Comparison of ENCODE assay signal across 10 cellular contexts in the genomic region with DNA sequence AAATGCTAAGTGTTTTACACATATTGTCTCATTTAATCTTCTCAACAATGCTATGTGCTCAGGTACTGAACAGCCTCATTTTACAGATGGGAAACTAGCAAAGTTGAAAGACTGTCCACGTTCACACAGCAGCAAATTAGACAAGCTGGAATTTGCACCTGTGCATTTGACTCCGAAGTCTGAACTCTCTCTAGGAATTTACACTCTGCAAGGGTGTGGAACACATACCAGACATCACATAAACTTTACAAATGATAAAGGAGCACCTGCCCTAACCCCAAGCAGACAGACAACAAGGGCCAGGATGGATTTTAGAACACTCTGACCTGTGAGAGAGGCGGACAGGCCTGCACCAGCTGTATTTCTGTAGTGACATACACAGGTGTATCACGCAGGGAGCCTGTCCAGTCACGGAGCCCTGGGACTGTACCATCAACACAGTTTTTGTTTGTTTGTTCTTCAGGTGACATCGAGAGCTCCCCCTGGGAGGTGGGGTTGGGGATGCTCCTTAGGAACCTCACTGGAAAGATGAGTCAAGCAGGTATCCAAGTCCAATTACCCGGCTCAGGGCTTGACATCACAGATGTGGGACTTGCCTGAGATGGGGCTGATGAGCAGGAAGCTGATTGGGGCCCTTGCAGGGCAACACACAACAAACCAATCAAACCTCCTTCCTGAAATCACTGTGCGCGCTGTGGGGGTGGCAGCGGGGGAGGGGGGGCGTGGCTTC. TPM values are rescaled to one million over a fixed set of nuclear protein-coding genes. Genes with fewer than 3 reads are reported as not detected.
DNase-seq lines count a peak whose midpoint lies in the region; ATAC-seq and TF ChIP-seq lines count a peak whose summit lies in the region.
"Had no signal": no experiment of that assay in that cellular context is flagged by ENCODE, and none has a peak within 500 bp of the region (broad histone marks: within the 10 kb centered on the region; RNA-seq: fewer than 3 reads in every experiment).

No MANE protein-coding gene starts in this region.

- H3K27me3 Mint-ChIP-seq in immature natural killer cell (ENCODE audit: low read depth in 3 of 3) (peaks cover 0 to 6% (median 4%) of the 10 kb centered on the region in 3 donors), CD14-positive monocyte (ENCODE audit: low read depth in 3 of 3) (peaks cover 0 to 5% (median 2%) of the 10 kb centered on the region in 3 donors)

- H3K27ac Mint-ChIP-seq in immature natural killer cell (peak overlapping the region; percentile 62 to 91 (median 88)), CD14-positive monocyte (peak overlapping the region in 3 of 7 donors; percentile 32 to 42 (median 40))

- intact Hi-C loops in psoas muscle (cut with DNase I) (no loop called here), CD14-positive monocyte (cut with micrococcal nuclease) (no loop called here)

- no peak for TF ChIP-seq CTCF in psoas muscle (IDR thresholded peaks at IDR 0.05)
- TF ChIP-seq CTCF in brain microvascular endothelial cell (IDR thresholded peaks at IDR 0.05; ENCODE audit: low read depth, low read length, missing control alignments) = no peak
- TF ChIP-seq CTCF in CD14-positive monocyte (IDR thresholded peaks at IDR 0.05) = no peak

- no peak overlapping the region for H3K4me3 ChIP-seq in psoas muscle
- H3K4me3 ChIP-seq in brain microvascular endothelial cell (ENCODE audit: low read depth, low read length) = no peak overlapping the region
- H3K4me3 ChIP-seq: thoracic aorta had no signal

- H3K4me3 Mint-ChIP-seq in immature natural killer cell (peak overlapping the region; percentile 81 to 92 (median 84)), CD14-positive monocyte (no peak overlapping the region)

- peaks cover 46 to 54% of the 10 kb centered on the region in 2 donors for H3K4me1 Mint-ChIP-seq in immature natural killer cell
- peaks cover 11% of the 10 kb centered on the region for H3K4me1 Mint-ChIP-seq in CD14-positive monocyte

- ATAC-seq in HG02840 (IDR thresholded peaks at IDR 0.05; ENCODE audit: low FRiP score, unreplicated experiment) = peak; percentile 66
- ATAC-seq in psoas muscle = no peak

- peak; percentile 17 for DNase-seq in ELR (ENCODE audit: low read depth)
- peak in 3 of 5 experiments; percentile 12 to 88 (median 47) for DNase-seq in T-helper 2 cell
- DNase-seq in immature natural killer cell = peak; percentile 45 to 62 (median 59)
- DNase-seq in psoas muscle = no peak
- DNase-seq in COR-L47 (lab: John Stamatoyannopoulos, UW) = no peak
- no peak for DNase-seq in brain microvascular endothelial cell
- no peak for DNase-seq in CD14-positive monocyte (ENCODE audit: low spot score)
- DNase-seq: hypothalamus had no signal

- in situ Hi-C loops in brain microvascular endothelial cell (cut with HindIII; ENCODE audit: low pct_ligation_motif_present, low sequenced_read_pairs) = no loop called here

- no peaks in the 10 kb centered on the region for H3K36me3 Mint-ChIP-seq in immature natural killer cell
- H3K36me3 Mint-ChIP-seq in CD14-positive monocyte = peaks cover 36 to 40% of the 10 kb centered on the region in 2 donors

- 76 to 84% (median 79%) methylated on average over 11 of the region's 11 CpGs for WGBS in psoas muscle, 3 donors

- H3K9me3 ChIP-seq in psoas muscle = no peaks in the 10 kb centered on the region
- H3K9me3 ChIP-seq: thoracic aorta had no signal

- H3K4me1 ChIP-seq in psoas muscle = no peaks in the 10 kb centered on the region

- H3K27ac ChIP-seq in psoas muscle (no peak overlapping the region), brain microvascular endothelial cell (no peak overlapping the region)
- H3K27ac ChIP-seq: thoracic aorta had no signal

- peaks cover 0 to 2% (median 0%) of the 10 kb centered on the region in 3 donors for H3K27me3 ChIP-seq in psoas muscle (ENCODE audit: insufficient read depth in 3 of 3, low read length in 2 of 3)
- H3K27me3 ChIP-seq in brain microvascular endothelial cell (replicated peaks) = no peaks in the 10 kb centered on the region

- H3K9me3 Mint-ChIP-seq in immature natural killer cell (no peaks in the 10 kb centered on the region), CD14-positive monocyte (no peaks in the 10 kb centered on the region)

- H3K36me3 ChIP-seq in psoas muscle (ENCODE audit: insufficient read depth in 1 of 2, low read depth in 1 of 2) = no peaks in the 10 kb centered on the region
- no peaks in the 10 kb centered on the region for H3K36me3 ChIP-seq in brain microvascular endothelial cell (replicated peaks)
- H3K36me3 ChIP-seq: thoracic aorta had no signal

RNA-seq across cellular contexts. Expression of a gene that starts 31.0 kb away (rescaled TPM):
- polyA plus RNA-seq in immature natural killer cell (1 to 10 TPM in 1 of 3 donors, under 1 TPM in 1, not detected in 1; 0.10 to 1.2 TPM), psoas muscle (under 1 TPM in 2 of 3 donors, not detected in 1; 0.06 to 0.07 TPM), CD14-positive monocyte (under 1 TPM in 1 of 2 donors, not detected in 1; 0.02 TPM)
- under 1 TPM; 0.02 to 0.84 (median 0.31) TPM for total RNA-seq in psoas muscle

Comparison
In these comparisons a context has a peak if more than half of its experiments do, and no peak if none do; other contexts are left out.
1. DNase-seq: peak in ELR (single experiment), T-helper 2 cell (3 of 5) and immature natural killer cell (3 of 3); none in psoas muscle (0 of 2), COR-L47 (single experiment), brain microvascular endothelial cell (single experiment) and CD14-positive monocyte (single experiment).
2. H3K4me3 Mint-ChIP-seq: peak in immature natural killer cell (5 of 5); none in CD14-positive monocyte (0 of 2).